1 cellular context compared by ENCODE assay signal in the genomic region with DNA sequence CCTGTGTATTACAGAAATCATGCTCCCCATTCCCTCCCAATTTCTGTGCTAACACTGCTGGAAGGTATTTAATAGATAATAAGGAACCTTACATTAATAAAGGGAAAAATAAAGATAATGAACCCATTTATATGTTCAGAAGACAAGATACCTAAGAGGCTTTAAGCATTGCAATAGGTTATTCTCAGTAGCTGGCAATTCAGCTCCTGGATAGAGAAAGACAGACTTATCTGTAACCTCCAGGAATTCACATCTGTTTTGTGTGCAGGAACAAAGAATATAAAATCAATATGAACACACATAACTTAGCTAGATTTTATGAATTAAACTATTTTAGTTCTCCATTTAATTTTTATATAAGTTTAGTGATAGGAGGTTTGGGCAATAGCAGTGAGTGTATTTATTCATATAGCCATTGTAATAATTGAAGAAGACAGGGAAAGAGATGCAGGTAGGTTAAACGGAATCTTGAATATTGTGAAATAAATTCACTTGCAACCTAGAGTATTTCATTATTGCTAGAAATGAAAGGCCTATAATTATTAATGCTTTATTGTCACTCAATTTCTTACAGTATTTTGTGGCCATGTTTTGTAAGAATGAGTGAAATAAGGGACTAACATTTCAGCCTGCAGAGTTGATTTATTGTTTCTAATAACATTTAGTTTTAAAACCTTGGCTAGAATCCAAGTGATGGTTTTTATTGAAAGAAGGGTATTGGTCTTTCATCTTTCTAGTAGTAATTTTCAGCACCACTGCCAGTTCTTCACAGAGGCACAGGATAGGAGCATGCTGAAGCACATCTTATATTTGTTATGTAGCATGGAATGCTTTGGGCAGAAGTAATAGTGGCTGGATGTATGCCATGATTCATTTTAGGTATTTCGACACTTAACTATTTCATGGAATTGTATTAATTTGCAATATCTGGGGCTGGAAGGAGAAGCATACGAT.
TF ChIP-seq lines count a peak whose summit lies in the region.

No MANE protein-coding gene starts in this region.

TF ChIP-seq in K562, 482 proteins besides CTCF, POLR2A, EP300 and RAD21 (continues in another document):
- TF ChIP-seq, protein P1, sequence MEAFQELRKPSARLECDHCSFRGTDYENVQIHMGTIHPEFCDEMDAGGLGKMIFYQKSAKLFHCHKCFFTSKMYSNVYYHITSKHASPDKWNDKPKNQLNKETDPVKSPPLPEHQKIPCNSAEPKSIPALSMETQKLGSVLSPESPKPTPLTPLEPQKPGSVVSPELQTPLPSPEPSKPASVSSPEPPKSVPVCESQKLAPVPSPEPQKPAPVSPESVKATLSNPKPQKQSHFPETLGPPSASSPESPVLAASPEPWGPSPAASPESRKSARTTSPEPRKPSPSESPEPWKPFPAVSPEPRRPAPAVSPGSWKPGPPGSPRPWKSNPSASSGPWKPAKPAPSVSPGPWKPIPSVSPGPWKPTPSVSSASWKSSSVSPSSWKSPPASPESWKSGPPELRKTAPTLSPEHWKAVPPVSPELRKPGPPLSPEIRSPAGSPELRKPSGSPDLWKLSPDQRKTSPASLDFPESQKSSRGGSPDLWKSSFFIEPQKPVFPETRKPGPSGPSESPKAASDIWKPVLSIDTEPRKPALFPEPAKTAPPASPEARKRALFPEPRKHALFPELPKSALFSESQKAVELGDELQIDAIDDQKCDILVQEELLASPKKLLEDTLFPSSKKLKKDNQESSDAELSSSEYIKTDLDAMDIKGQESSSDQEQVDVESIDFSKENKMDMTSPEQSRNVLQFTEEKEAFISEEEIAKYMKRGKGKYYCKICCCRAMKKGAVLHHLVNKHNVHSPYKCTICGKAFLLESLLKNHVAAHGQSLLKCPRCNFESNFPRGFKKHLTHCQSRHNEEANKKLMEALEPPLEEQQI (IDR thresholded peaks at IDR 0.05) = no peak
- no peak for TF ChIP-seq NFXL1 (CRISPR knock-in tag; IDR thresholded peaks at IDR 0.05)
- no peak for TF ChIP-seq HDAC2 (IDR thresholded peaks at IDR 0.05)
- TF ChIP-seq TAF15 (IDR thresholded peaks at IDR 0.05; ENCODE audit: low read depth, low read length) = no peak
- TF ChIP-seq, protein P2, sequence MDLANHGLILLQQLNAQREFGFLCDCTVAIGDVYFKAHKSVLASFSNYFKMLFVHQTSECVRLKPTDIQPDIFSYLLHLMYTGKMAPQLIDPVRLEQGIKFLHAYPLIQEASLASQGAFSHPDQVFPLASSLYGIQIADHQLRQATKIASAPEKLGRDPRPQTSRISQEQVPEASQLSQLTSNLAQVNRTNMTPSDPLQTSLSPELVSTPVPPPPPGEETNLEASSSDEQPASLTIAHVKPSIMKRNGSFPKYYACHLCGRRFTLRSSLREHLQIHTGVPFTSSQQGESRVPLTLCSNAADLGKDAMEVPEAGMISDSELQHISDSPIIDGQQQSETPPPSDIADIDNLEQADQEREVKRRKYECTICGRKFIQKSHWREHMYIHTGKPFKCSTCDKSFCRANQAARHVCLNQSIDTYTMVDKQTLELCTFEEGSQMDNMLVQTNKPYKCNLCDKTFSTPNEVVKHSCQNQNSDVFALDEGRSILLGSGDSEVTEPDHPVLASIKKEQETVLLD (IDR thresholded peaks at IDR 0.05) = no peak
- no peak for TF ChIP-seq SMAD4 (CRISPR knock-in tag; conservative IDR thresholded peaks at IDR 0.05)
- TF ChIP-seq, protein P3, sequence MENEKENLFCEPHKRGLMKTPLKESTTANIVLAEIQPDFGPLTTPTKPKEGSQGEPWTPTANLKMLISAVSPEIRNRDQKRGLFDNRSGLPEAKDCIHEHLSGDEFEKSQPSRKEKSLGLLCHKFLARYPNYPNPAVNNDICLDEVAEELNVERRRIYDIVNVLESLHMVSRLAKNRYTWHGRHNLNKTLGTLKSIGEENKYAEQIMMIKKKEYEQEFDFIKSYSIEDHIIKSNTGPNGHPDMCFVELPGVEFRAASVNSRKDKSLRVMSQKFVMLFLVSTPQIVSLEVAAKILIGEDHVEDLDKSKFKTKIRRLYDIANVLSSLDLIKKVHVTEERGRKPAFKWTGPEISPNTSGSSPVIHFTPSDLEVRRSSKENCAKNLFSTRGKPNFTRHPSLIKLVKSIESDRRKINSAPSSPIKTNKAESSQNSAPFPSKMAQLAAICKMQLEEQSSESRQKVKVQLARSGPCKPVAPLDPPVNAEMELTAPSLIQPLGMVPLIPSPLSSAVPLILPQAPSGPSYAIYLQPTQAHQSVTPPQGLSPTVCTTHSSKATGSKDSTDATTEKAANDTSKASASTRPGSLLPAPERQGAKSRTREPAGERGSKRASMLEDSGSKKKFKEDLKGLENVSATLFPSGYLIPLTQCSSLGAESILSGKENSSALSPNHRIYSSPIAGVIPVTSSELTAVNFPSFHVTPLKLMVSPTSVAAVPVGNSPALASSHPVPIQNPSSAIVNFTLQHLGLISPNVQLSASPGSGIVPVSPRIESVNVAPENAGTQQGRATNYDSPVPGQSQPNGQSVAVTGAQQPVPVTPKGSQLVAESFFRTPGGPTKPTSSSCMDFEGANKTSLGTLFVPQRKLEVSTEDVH (IDR thresholded peaks at IDR 0.05; ENCODE audit: low read depth, partially characterized antibody) = no peak
- TF ChIP-seq, protein P4, sequence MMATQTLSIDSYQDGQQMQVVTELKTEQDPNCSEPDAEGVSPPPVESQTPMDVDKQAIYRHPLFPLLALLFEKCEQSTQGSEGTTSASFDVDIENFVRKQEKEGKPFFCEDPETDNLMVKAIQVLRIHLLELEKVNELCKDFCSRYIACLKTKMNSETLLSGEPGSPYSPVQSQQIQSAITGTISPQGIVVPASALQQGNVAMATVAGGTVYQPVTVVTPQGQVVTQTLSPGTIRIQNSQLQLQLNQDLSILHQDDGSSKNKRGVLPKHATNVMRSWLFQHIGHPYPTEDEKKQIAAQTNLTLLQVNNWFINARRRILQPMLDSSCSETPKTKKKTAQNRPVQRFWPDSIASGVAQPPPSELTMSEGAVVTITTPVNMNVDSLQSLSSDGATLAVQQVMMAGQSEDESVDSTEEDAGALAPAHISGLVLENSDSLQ (IDR thresholded peaks at IDR 0.05) = peak; percentile 74
- TF ChIP-seq EP400 (IDR thresholded peaks at IDR 0.05) = 0 out of 2 replicates have a peak, but pooled peaks have one; percentile 2
- TF ChIP-seq GABPA (tag; conservative IDR thresholded peaks at IDR 0.05; ENCODE audit: low read depth) = no peak
- TF ChIP-seq POLR2H (tag; IDR thresholded peaks at IDR 0.05; ENCODE audit: low read depth) = peak; percentile 40; the same call in 1 of the 2 replicates
- TF ChIP-seq, protein P5, sequence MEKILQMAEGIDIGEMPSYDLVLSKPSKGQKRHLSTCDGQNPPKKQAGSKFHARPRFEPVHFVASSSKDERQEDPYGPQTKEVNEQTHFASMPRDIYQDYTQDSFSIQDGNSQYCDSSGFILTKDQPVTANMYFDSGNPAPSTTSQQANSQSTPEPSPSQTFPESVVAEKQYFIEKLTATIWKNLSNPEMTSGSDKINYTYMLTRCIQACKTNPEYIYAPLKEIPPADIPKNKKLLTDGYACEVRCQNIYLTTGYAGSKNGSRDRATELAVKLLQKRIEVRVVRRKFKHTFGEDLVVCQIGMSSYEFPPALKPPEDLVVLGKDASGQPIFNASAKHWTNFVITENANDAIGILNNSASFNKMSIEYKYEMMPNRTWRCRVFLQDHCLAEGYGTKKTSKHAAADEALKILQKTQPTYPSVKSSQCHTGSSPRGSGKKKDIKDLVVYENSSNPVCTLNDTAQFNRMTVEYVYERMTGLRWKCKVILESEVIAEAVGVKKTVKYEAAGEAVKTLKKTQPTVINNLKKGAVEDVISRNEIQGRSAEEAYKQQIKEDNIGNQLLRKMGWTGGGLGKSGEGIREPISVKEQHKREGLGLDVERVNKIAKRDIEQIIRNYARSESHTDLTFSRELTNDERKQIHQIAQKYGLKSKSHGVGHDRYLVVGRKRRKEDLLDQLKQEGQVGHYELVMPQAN (IDR thresholded peaks at IDR 0.05; ENCODE audit: borderline replicate concordance) = 0 out of 2 replicates have a peak, but pooled peaks have one; percentile 31
- 0 out of 2 replicates have a peak, but pooled peaks have one; percentile 24 for TF ChIP-seq SMARCE1 (IDR thresholded peaks at IDR 0.05)
- peak; percentile 29; the same call in 1 of the 2 replicates for TF ChIP-seq MECOM (CRISPR knock-in tag; IDR thresholded peaks at IDR 0.05)
- no peak for TF ChIP-seq CEBPG (CRISPR knock-in tag; IDR thresholded peaks at IDR 0.05)
- TF ChIP-seq CEBPG (tag; conservative IDR thresholded peaks at IDR 0.05 in 1 of 2, IDR thresholded peaks at IDR 0.05 in 1 of 2) = peak in 1 of 2 experiments; percentile 38; a peak in 1 of 4 replicates
- TF ChIP-seq HNRNPH1 (optimal IDR thresholded peaks at IDR 0.05; ENCODE audit: low read depth, low read length) = no peak
- TF ChIP-seq MXI1 (IDR thresholded peaks at IDR 0.05; ENCODE audit: low read depth, low read length) = 0 out of 2 replicates have a peak, but pooled peaks have one; percentile 10
- TF ChIP-seq, protein P6, sequence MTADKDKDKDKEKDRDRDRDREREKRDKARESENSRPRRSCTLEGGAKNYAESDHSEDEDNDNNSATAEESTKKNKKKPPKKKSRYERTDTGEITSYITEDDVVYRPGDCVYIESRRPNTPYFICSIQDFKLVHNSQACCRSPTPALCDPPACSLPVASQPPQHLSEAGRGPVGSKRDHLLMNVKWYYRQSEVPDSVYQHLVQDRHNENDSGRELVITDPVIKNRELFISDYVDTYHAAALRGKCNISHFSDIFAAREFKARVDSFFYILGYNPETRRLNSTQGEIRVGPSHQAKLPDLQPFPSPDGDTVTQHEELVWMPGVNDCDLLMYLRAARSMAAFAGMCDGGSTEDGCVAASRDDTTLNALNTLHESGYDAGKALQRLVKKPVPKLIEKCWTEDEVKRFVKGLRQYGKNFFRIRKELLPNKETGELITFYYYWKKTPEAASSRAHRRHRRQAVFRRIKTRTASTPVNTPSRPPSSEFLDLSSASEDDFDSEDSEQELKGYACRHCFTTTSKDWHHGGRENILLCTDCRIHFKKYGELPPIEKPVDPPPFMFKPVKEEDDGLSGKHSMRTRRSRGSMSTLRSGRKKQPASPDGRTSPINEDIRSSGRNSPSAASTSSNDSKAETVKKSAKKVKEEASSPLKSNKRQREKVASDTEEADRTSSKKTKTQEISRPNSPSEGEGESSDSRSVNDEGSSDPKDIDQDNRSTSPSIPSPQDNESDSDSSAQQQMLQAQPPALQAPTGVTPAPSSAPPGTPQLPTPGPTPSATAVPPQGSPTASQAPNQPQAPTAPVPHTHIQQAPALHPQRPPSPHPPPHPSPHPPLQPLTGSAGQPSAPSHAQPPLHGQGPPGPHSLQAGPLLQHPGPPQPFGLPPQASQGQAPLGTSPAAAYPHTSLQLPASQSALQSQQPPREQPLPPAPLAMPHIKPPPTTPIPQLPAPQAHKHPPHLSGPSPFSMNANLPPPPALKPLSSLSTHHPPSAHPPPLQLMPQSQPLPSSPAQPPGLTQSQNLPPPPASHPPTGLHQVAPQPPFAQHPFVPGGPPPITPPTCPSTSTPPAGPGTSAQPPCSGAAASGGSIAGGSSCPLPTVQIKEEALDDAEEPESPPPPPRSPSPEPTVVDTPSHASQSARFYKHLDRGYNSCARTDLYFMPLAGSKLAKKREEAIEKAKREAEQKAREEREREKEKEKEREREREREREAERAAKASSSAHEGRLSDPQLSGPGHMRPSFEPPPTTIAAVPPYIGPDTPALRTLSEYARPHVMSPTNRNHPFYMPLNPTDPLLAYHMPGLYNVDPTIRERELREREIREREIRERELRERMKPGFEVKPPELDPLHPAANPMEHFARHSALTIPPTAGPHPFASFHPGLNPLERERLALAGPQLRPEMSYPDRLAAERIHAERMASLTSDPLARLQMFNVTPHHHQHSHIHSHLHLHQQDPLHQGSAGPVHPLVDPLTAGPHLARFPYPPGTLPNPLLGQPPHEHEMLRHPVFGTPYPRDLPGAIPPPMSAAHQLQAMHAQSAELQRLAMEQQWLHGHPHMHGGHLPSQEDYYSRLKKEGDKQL (CRISPR knock-in tag; IDR thresholded peaks at IDR 0.05; ENCODE audit: borderline replicate concordance) = no peak
- no peak for TF ChIP-seq CSDE1 (IDR thresholded peaks at IDR 0.05)
- no peak for TF ChIP-seq ZNF133 (CRISPR knock-in tag; IDR thresholded peaks at IDR 0.05)
- TF ChIP-seq NFIC (IDR thresholded peaks at IDR 0.05) = peak; percentile 80
- TF ChIP-seq ZBTB8A (IDR thresholded peaks at IDR 0.05; ENCODE audit: partially characterized antibody) = no peak
- TF ChIP-seq, protein P7, sequence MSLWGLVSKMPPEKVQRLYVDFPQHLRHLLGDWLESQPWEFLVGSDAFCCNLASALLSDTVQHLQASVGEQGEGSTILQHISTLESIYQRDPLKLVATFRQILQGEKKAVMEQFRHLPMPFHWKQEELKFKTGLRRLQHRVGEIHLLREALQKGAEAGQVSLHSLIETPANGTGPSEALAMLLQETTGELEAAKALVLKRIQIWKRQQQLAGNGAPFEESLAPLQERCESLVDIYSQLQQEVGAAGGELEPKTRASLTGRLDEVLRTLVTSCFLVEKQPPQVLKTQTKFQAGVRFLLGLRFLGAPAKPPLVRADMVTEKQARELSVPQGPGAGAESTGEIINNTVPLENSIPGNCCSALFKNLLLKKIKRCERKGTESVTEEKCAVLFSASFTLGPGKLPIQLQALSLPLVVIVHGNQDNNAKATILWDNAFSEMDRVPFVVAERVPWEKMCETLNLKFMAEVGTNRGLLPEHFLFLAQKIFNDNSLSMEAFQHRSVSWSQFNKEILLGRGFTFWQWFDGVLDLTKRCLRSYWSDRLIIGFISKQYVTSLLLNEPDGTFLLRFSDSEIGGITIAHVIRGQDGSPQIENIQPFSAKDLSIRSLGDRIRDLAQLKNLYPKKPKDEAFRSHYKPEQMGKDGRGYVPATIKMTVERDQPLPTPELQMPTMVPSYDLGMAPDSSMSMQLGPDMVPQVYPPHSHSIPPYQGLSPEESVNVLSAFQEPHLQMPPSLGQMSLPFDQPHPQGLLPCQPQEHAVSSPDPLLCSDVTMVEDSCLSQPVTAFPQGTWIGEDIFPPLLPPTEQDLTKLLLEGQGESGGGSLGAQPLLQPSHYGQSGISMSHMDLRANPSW (CRISPR knock-in tag; IDR thresholded peaks at IDR 0.05) = no peak
- no peak for TF ChIP-seq TFAM (CRISPR knock-in tag; conservative IDR thresholded peaks at IDR 0.05)
- TF ChIP-seq HNRNPUL1 (IDR thresholded peaks at IDR 0.05; ENCODE audit: low read length) = no peak
- peak; percentile 79 for TF ChIP-seq CEBPB (tag; IDR thresholded peaks at IDR 0.05)
- peak; percentile 65; the same call in 1 of the 2 replicates for TF ChIP-seq EHMT2 (IDR thresholded peaks at IDR 0.05)
- TF ChIP-seq ATF7 (IDR thresholded peaks at IDR 0.05) = 0 out of 2 replicates have a peak, but pooled peaks have one; percentile 14
- TF ChIP-seq PURB (CRISPR knock-in tag; IDR thresholded peaks at IDR 0.05; ENCODE audit: low read depth) = no peak
- TF ChIP-seq GTF2E2 (tag; IDR thresholded peaks at IDR 0.05) = 0 out of 2 replicates have a peak, but pooled peaks have one; percentile 60
